ENCODE assay signal across 8 cellular contexts in the genomic region with DNA sequence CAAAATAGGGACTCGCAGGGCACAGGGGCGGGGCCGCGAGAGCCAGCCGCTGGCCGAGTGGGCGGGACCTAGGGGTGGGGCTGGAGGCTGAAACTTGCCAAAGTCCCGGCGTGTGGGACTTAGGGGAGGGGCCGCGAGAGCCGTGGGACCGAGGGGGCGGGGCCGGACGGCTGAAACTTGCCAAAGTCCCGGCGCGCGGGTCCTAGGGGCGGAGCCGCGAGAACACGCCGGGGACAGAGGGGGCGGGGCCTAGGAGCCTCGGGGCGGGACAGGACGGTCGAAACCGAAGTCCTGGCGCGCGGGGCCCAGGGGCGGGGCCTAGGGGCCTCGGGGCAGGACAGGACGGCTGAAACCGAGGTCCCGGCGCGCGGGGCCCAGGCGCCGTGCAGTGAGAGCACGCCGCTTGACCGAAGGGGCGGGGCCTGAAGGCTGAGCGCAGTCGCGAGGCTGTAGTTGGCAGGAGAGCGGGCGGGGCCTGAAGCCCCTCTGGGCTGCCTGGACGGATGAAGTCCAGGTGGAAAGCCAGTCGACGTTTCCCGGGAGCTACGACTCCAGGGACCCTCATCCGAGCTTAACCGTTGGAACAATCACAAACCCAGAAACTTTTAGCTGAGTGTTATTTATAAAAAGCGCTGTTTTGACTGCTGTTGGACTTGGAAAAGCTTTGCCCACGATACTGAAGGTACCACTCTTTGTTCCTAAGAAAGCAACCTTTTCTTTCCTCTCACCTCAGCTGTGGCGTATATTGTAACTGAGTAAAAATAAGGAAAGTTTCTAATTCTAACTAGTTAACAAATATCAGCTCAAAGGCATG. TPM values are rescaled to one million over a fixed set of nuclear protein-coding genes. Genes with fewer than 3 reads are reported as not detected.
DNase-seq lines count a peak whose midpoint lies in the region; ATAC-seq, FAIRE-seq and TF ChIP-seq lines count a peak whose summit lies in the region.

No MANE protein-coding gene starts in this region.

- H3K4me1 ChIP-seq in adrenal gland (replicated peaks in 1 of 2) (peaks cover 8 to 15% of the 10 kb centered on the region in 2 donors), upper lobe of right lung (no peaks in the 10 kb centered on the region)

- H3K27me3 ChIP-seq in adrenal gland (no peaks in the 10 kb centered on the region), upper lobe of right lung (no peaks in the 10 kb centered on the region)

- H3K36me3 ChIP-seq in adrenal gland (replicated peaks in 1 of 2) (no peaks in the 10 kb centered on the region), upper lobe of right lung (no peaks in the 10 kb centered on the region)

- DNase-seq in GM12891 (ENCODE audit: insufficient read length, low spot score): peak; percentile 88
- peak; percentile 96 for DNase-seq in NCI-H1436 (lab: John Stamatoyannopoulos, UW)
- peak; percentile 93 for DNase-seq in SW480 (ENCODE audit: low spot score)
- peak; percentile 99 to 100 (median 99) for DNase-seq in adrenal gland
- DNase-seq in left cardiac atrium: peak; percentile 100
- peak; percentile 100 for DNase-seq in posterior vena cava (ENCODE audit: low spot score)
- peak; percentile 100 for DNase-seq in upper lobe of right lung

- TF ChIP-seq CTCF in adrenal gland (IDR thresholded peaks at IDR 0.05): no peak
- no peak for TF ChIP-seq CTCF in upper lobe of right lung (IDR thresholded peaks at IDR 0.05)

- 0 to 1% (median 1%) methylated on average over 20 to 63 of the region's 63 CpGs for WGBS in adrenal gland, 4 donors

- peak; percentile 97 for FAIRE-seq in GM12891 (lab: Jason Lieb, UNC)

- H3K27ac ChIP-seq in adrenal gland: peak overlapping the region in 4 of 5 donors; percentile 75 to 94 (median 86)
- peak overlapping the region; percentile 82 for H3K27ac ChIP-seq in upper lobe of right lung

- intact Hi-C loops in adrenal gland (cut with DNase I): no loop called here
- intact Hi-C loops in left cardiac atrium (cut with DNase I): no loop called here
- intact Hi-C loops in posterior vena cava (cut with DNase I): no loop called here
- intact Hi-C loops in upper lobe of right lung (cut with DNase I): no loop called here

- ATAC-seq in HG02763 (IDR thresholded peaks at IDR 0.05; ENCODE audit: unreplicated experiment) (peak; percentile 88), left cardiac atrium (peak; percentile 95 to 97), upper lobe of right lung (peak; percentile 95)

- peak; percentile 71 for TF ChIP-seq POLR2A in GM12891 (IDR thresholded peaks at IDR 0.05; ENCODE audit: low read depth, low read length)
- TF ChIP-seq POLR2A in adrenal gland (IDR thresholded peaks at IDR 0.05): peak in 1 of 2 donors; percentile 56

- peak overlapping the region in 2 of 4 donors; percentile 74 to 89 for H3K4me3 ChIP-seq in adrenal gland
- H3K4me3 ChIP-seq in upper lobe of right lung: peak overlapping the region; percentile 80

- no peaks in the 10 kb centered on the region for H3K9me3 ChIP-seq in adrenal gland (replicated peaks in 1 of 3)
- H3K9me3 ChIP-seq in upper lobe of right lung: no peaks in the 10 kb centered on the region

TF ChIP-seq in GM12891, 5 proteins besides CTCF, POLR2A, EP300 and RAD21:
- no peak for TF ChIP-seq POU2F2 (IDR thresholded peaks at IDR 0.05; ENCODE audit: low read depth, low read length)
- TF ChIP-seq PAX5 (IDR thresholded peaks at IDR 0.05; ENCODE audit: insufficient read depth, low read length, severe bottlenecking): peak; percentile 19
- no peak for TF ChIP-seq TAF1 (IDR thresholded peaks at IDR 0.05; ENCODE audit: low read depth, low read length)
- TF ChIP-seq SPI1 (IDR thresholded peaks at IDR 0.05; ENCODE audit: low read depth, low read length): no peak
- TF ChIP-seq POLR2AphosphoS5 (IDR thresholded peaks at IDR 0.05; ENCODE audit: low read depth, low read length): 0 out of 2 replicates have a peak, but pooled peaks have one; percentile 39

RNA-seq across cellular contexts. Expression of gene BARD1, which starts 0.5 kb away (rescaled TPM):
- 4.8 TPM for polyA plus RNA-seq in GM12891 (2012; ENCODE audit: low read depth, missing spikeins)
- total RNA-seq in adrenal gland (1 to 10 TPM; 2.6 to 8.5 (median 4.1) TPM), left cardiac atrium (10 to 100 TPM; 11.7 to 15.3 TPM), posterior vena cava (10 to 100 TPM; 19.0 to 19.1 TPM), upper lobe of right lung (11.3 TPM)
- polyA plus RNA-seq in adrenal gland: 1 to 10 TPM in 1 of 3 donors, under 1 TPM in 2; 0.71 to 1.8 (median 0.72) TPM
